Comparison of ENCODE assay signal across 8 cellular contexts in genomic region chr19:47273313-47274070, GRCh38. TPM values are rescaled to one million over a fixed set of nuclear protein-coding genes. Genes with fewer than 3 reads are reported as not detected.
DNase-seq lines count a peak whose midpoint lies in the region; ATAC-seq, FAIRE-seq and TF ChIP-seq lines count a peak whose summit lies in the region.

No MANE protein-coding gene starts in this region.

- peaks cover 18% of the 10 kb centered on the region for H3K4me1 Mint-ChIP-seq in T-helper 2 cell treated with Interferon-gamma antibody and Interleukin-4, amounts not matched to agents 5 μg/mL and 100 μg/mL, for 36 hours (ENCODE audit: low read depth)

- FAIRE-seq in GM12892 (lab: Jason Lieb, UNC) = peak; percentile 98

- no peaks in the 10 kb centered on the region for H3K9me3 Mint-ChIP-seq in T-helper 2 cell treated with Interferon-gamma antibody and Interleukin-4, amounts not matched to agents 5 μg/mL and 100 μg/mL, for 36 hours

- ATAC-seq in HG02763 (IDR thresholded peaks at IDR 0.05; ENCODE audit: unreplicated experiment) = peak; percentile 46
- peak; percentile 91 for ATAC-seq in aorta (ENCODE audit: low FRiP score)

- H3K27me3 ChIP-seq in ascending aorta = no peaks in the 10 kb centered on the region
- H3K27me3 ChIP-seq in aorta (ENCODE audit: control insufficient read depth in 1 of 2, insufficient read depth in 2 of 2, low read length in 1 of 2) = no peaks in the 10 kb centered on the region

- H3K4me3 Mint-ChIP-seq in T-helper 2 cell treated with Interferon-gamma antibody and Interleukin-4, amounts not matched to agents 5 μg/mL and 100 μg/mL, for 36 hours = peak overlapping the region; percentile 96

- WGBS in aorta, 2 donors = 0% methylated on average over 53 to 54 of the region's 54 CpGs

- TF ChIP-seq CTCF in ascending aorta (IDR thresholded peaks at IDR 0.05) = no peak

- intact Hi-C loops in ascending aorta (cut with DNase I) (loop anchor here (1.0 to 10.0 kb wide), 3 partner anchors 16 to 331 kb away; partner anchors contain the start of genes BBC3 and BICRA), aorta (cut with DNase I) (loop anchor here in 1 of 2 donors (2.0 to 10.0 kb wide), 3 partner anchors 17 to 1361 kb away; partner anchors contain the start of genes CCDC9, DBP and NAPA)

- peak overlapping the region; percentile 77 to 87 for H3K4me3 ChIP-seq in ascending aorta
- peak overlapping the region; percentile 46 to 72 for H3K4me3 ChIP-seq in aorta (ENCODE audit: low read length in 2 of 2)

- H3K27ac Mint-ChIP-seq in T-helper 2 cell treated with Interferon-gamma antibody and Interleukin-4, amounts not matched to agents 5 μg/mL and 100 μg/mL, for 36 hours = peak overlapping the region; percentile 98

- H3K36me3 Mint-ChIP-seq in T-helper 2 cell treated with Interferon-gamma antibody and Interleukin-4, amounts not matched to agents 5 μg/mL and 100 μg/mL, for 36 hours (ENCODE audit: low read depth) = peaks cover 24% of the 10 kb centered on the region

- TF ChIP-seq POLR2A in GM12892 (IDR thresholded peaks at IDR 0.05; ENCODE audit: low read depth, low read length) = peak; percentile 78; the same call in 1 of the 2 replicates

- H3K4me1 ChIP-seq in ascending aorta = peaks cover 7 to 32% of the 10 kb centered on the region in 2 donors
- H3K4me1 ChIP-seq in aorta (ENCODE audit: control insufficient read depth in 1 of 2, insufficient read depth in 2 of 2, low read length in 2 of 2) = no peaks in the 10 kb centered on the region

- H3K36me3 ChIP-seq in ascending aorta (peaks cover 18 to 26% of the 10 kb centered on the region in 2 donors), aorta (ENCODE audit: control insufficient read depth in 1 of 2, insufficient read depth in 2 of 2, low read length in 1 of 2) (no peaks in the 10 kb centered on the region)

- DNase-seq in GM12892 (ENCODE audit: insufficient read length) = peak; percentile 98
- DNase-seq in NCI-H146 treated with DMSO at 0.1 percent for 48 hours (lab: John Stamatoyannopoulos, UW; ENCODE audit: unreplicated experiment) = peak; percentile 77
- peak; percentile 88 for DNase-seq in T-helper 2 cell treated with Interferon-gamma antibody and Interleukin-4, amounts not matched to agents 5 μg/mL and 100 μg/mL, for 36 hours (ENCODE audit: low spot score)
- peak; percentile 77 to 97 for DNase-seq in ascending aorta (ENCODE audit: low spot score in 2 of 2)
- peak; percentile 95 for DNase-seq in hepatic stellate cell (ENCODE audit: low spot score)
- peak; percentile 76 for DNase-seq in renal cortical epithelial cell (ENCODE audit: low read depth)
- DNase-seq in aorta = peak; percentile 97 to 98

- no peaks in the 10 kb centered on the region for H3K27me3 Mint-ChIP-seq in T-helper 2 cell treated with Interferon-gamma antibody and Interleukin-4, amounts not matched to agents 5 μg/mL and 100 μg/mL, for 36 hours (ENCODE audit: low read depth)

- H3K27ac ChIP-seq in ascending aorta = peak overlapping the region; percentile 99
- H3K27ac ChIP-seq in aorta (ENCODE audit: low read depth in 1 of 2, low read length in 2 of 2) = peak overlapping the region; percentile 87 to 90

- no peaks in the 10 kb centered on the region for H3K9me3 ChIP-seq in ascending aorta
- H3K9me3 ChIP-seq in aorta (ENCODE audit: control insufficient read depth, low read length) = no peaks in the 10 kb centered on the region

RNA-seq across cellular contexts. Expression of gene INAFM1, which starts 1.2 kb away (rescaled TPM):
- 0.98 TPM for polyA plus RNA-seq in GM12892 (2012; ENCODE audit: missing spikeins)
- 33.7 TPM for total RNA-seq in ascending aorta
- 1.4 and 1.8 TPM in 2 replicates for total RNA-seq in renal cortical epithelial cell
- total RNA-seq in aorta = 10 to 100 TPM; 26.2 to 48.0 TPM
- 10 to 100 TPM in 1 of 2 donors, 1 to 10 TPM in 1; 5.4 to 81.7 TPM for polyA plus RNA-seq in aorta

RNA-seq across cellular contexts. Expression of gene CCDC9, which starts 17.2 kb away (rescaled TPM):
- polyA plus RNA-seq in GM12892 (2012; ENCODE audit: missing spikeins) = 8.4 TPM
- total RNA-seq in ascending aorta (45.3 TPM), renal cortical epithelial cell (4.0 and 9.8 TPM in 2 replicates), aorta (10 to 100 TPM; 43.4 to 43.8 TPM)
- polyA plus RNA-seq in aorta = 10 to 100 TPM; 20.7 to 35.8 TPM

RNA-seq across cellular contexts. Expression of gene C5AR1, which starts 36.2 kb away (rescaled TPM):
- polyA plus RNA-seq in GM12892 (2012; ENCODE audit: missing spikeins) = 0.32 TPM
- total RNA-seq in ascending aorta (9.3 TPM), renal cortical epithelial cell (0.80 TPM in 1 of 2 replicates, not detected in the other), aorta (10 to 100 TPM; 38.7 to 52.7 TPM)
- polyA plus RNA-seq in aorta = 10 to 100 TPM in 1 of 2 donors, 1 to 10 TPM in 1; 7.9 to 12.5 TPM

RNA-seq across cellular contexts. Expression of gene BBC3, which starts 42.5 kb away (rescaled TPM):
- 6.5 TPM for polyA plus RNA-seq in GM12892 (2012; ENCODE audit: missing spikeins)
- total RNA-seq in ascending aorta = 14.9 TPM
- total RNA-seq in renal cortical epithelial cell = 21.1 and 29.7 TPM in 2 replicates
- total RNA-seq in aorta = 1 to 10 TPM; 8.0 to 8.6 TPM
- 1 to 10 TPM; 6.1 TPM for polyA plus RNA-seq in aorta

RNA-seq across cellular contexts. Expression of gene C5AR2, which starts 58.5 kb away (rescaled TPM):
- polyA plus RNA-seq in GM12892 (2012; ENCODE audit: missing spikeins) = not detected
- total RNA-seq in ascending aorta (18.3 TPM), renal cortical epithelial cell (0.30 TPM in 1 of 2 replicates, not detected in the other), aorta (10 to 100 TPM in 1 of 2 donors, 1 to 10 TPM in 1; 8.0 to 13.6 TPM)
- polyA plus RNA-seq in aorta = under 1 TPM; 0.20 to 0.38 TPM

Comparison
In these comparisons a context has a peak if more than half of its experiments do, and no peak if none do; other contexts are left out.
1. Peak in every context shown above with its lines: DNase-seq, ATAC-seq, H3K4me3 ChIP-seq and H3K27ac ChIP-seq.